ENCODE assay signal across 8 cellular contexts in the genomic region with DNA sequence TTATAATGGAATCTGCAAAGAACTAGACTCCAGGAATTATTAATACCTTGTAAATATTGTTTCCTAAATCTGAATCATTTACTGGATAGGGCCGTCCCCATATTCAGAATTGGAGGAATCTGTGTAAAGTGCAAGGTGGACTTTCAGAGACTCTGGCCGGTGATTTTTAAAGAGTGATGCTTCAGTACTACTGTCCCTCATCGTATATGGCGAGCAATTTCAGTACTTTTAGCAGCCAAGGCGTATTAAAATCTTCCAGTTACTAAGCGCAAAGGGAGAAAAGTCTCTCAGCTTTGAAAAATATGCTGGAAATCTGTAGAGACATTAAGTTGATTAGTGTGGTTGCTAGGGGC. TPM values are rescaled to one million over a fixed set of nuclear protein-coding genes. Genes with fewer than 3 reads are reported as not detected.
A peak's percentile ranks its signal among the peaks of the same experiment; 100 is the strongest.
DNase-seq lines count a peak whose midpoint lies in the region; ATAC-seq, FAIRE-seq and TF ChIP-seq lines count a peak whose summit lies in the region.

No MANE protein-coding gene starts in this region.

- H3K27ac ChIP-seq in astrocyte (ENCODE audit: low read depth, low read length) (peak overlapping the region; percentile 84), right lobe of liver (peak overlapping the region; percentile 31 to 77 (median 70)), upper lobe of left lung (peak overlapping the region; percentile 85 to 93 (median 89))

- H3K27ac Mint-ChIP-seq in astrocyte (ENCODE audit: unreplicated experiment), result peak overlapping the region; percentile 97

- no peaks in the 10 kb centered on the region for H4K20me1 ChIP-seq in astrocyte (ENCODE audit: insufficient read depth, low read length)

- DNase-seq in astrocyte (ENCODE audit: low read depth) (no peak), right lobe of liver (no peak), upper lobe of left lung (no peak), posterior cingulate gyrus (no peak), HTR-8/SVneo (ENCODE audit: insufficient read length, low spot score) (no peak), HT-29 (ENCODE audit: low spot score) (no peak)

- peak overlapping the region; percentile 94 for H2AFZ ChIP-seq in astrocyte (ENCODE audit: low read depth, low read length)

- 4% methylated on average over 6 of the region's 6 CpGs for WGBS in right lobe of liver (ENCODE audit: insufficient coverage, low coverage, low lambda C conversion rate, missing lambda C conversion rate)
- 9 to 10% methylated on average over 6 of the region's 6 CpGs for WGBS in upper lobe of left lung, 2 donors

- TF ChIP-seq CTCF in astrocyte (IDR thresholded peaks at IDR 0.05; ENCODE audit: insufficient read depth, low read depth, low read length), result no peak
- TF ChIP-seq CTCF in right lobe of liver (IDR thresholded peaks at IDR 0.05), result no peak
- TF ChIP-seq CTCF in upper lobe of left lung (IDR thresholded peaks at IDR 0.05), result no peak

- peaks cover 3% of the 10 kb centered on the region for H3K36me3 Mint-ChIP-seq in astrocyte (ENCODE audit: low read depth, unreplicated experiment)

- peak; percentile 18 for ATAC-seq in GM18505 (IDR thresholded peaks at IDR 0.05; ENCODE audit: unreplicated experiment)
- ATAC-seq in HG03175 (IDR thresholded peaks at IDR 0.05; ENCODE audit: unreplicated experiment), result peak; percentile 28
- peak; percentile 21 to 42 (median 40) for ATAC-seq in right lobe of liver
- ATAC-seq in upper lobe of left lung (ENCODE audit: low FRiP score in 2 of 2), result peak; percentile 31 to 52

- no peaks in the 10 kb centered on the region for H3K27me3 Mint-ChIP-seq in astrocyte (ENCODE audit: low read depth, unreplicated experiment)

- peaks cover 6% of the 10 kb centered on the region for H3K36me3 ChIP-seq in astrocyte (ENCODE audit: insufficient read depth, low read length)
- peaks cover 3 to 17% (median 7%) of the 10 kb centered on the region in 4 donors for H3K36me3 ChIP-seq in right lobe of liver
- H3K36me3 ChIP-seq in upper lobe of left lung, result peaks cover 0 to 31% (median 13%) of the 10 kb centered on the region in 4 donors

- intact Hi-C loops in right lobe of liver (cut with DNase I), result no loop called here
- intact Hi-C loops in posterior cingulate gyrus (cut with DNase I), result loop anchor here (2.0 to 5.0 kb wide), 3 partner anchors 19 to 100 kb away; partner anchors contain the start of genes DZANK1, POLR3F and SEC23B

- H3K9me3 Mint-ChIP-seq in astrocyte (ENCODE audit: unreplicated experiment), result no peaks in the 10 kb centered on the region

- FAIRE-seq in astrocyte (lab: Jason Lieb, UNC) (no peak), HTR-8/SVneo (lab: Jason Lieb, UNC) (no peak)

- no peaks in the 10 kb centered on the region for H3K4me1 Mint-ChIP-seq in astrocyte (ENCODE audit: low read depth, unreplicated experiment)

- H3K4me3 Mint-ChIP-seq in astrocyte (ENCODE audit: unreplicated experiment), result peak overlapping the region; percentile 89

- TF ChIP-seq POLR2A in GM18505 (IDR thresholded peaks at IDR 0.05; ENCODE audit: borderline replicate concordance, extremely low read depth, insufficient read depth, insufficient read length), result no peak
- no peak for TF ChIP-seq POLR2A in right lobe of liver (IDR thresholded peaks at IDR 0.05)
- no peak for TF ChIP-seq POLR2A in upper lobe of left lung (IDR thresholded peaks at IDR 0.05)

- no peaks in the 10 kb centered on the region for H3K27me3 ChIP-seq in astrocyte (ENCODE audit: insufficient read depth, low read length)
- H3K27me3 ChIP-seq in right lobe of liver, result no peaks in the 10 kb centered on the region
- H3K27me3 ChIP-seq in upper lobe of left lung, result no peaks in the 10 kb centered on the region

- peak overlapping the region; percentile 97 for H3K9ac ChIP-seq in astrocyte (ENCODE audit: low read length)

- H3K9me3 ChIP-seq in astrocyte (ENCODE audit: insufficient read depth, low read depth, low read length) (no peaks in the 10 kb centered on the region), right lobe of liver (no peaks in the 10 kb centered on the region), upper lobe of left lung (no peaks in the 10 kb centered on the region)

- TF ChIP-seq EP300 in upper lobe of left lung (IDR thresholded peaks at IDR 0.05), result no peak

- H3K4me3 ChIP-seq in astrocyte (ENCODE audit: insufficient read depth, low read depth, low read length) (peak overlapping the region; percentile 95), right lobe of liver (peak overlapping the region; percentile 69 to 75 (median 73)), upper lobe of left lung (peak overlapping the region; percentile 59 to 87 (median 72))

- peak overlapping the region; percentile 86 for H3K4me2 ChIP-seq in astrocyte (ENCODE audit: low read length)

- peaks cover 18% of the 10 kb centered on the region for H3K79me2 ChIP-seq in astrocyte (ENCODE audit: insufficient read depth, low read length)

- H3K4me1 ChIP-seq in astrocyte (ENCODE audit: insufficient read depth, low read length), result peaks cover 3% of the 10 kb centered on the region
- H3K4me1 ChIP-seq in right lobe of liver, result peaks cover 0 to 6% (median 2%) of the 10 kb centered on the region in 4 donors
- H3K4me1 ChIP-seq in upper lobe of left lung, result peaks cover 6 to 17% (median 14%) of the 10 kb centered on the region in 4 donors

RNA-seq across cellular contexts. Expression of gene SMIM26, which starts 0.5 kb away (rescaled TPM):
- 51.3 and 56.9 TPM in 2 replicates for total RNA-seq in astrocyte
- total RNA-seq in right lobe of liver, result 100 to 1,000 TPM in 1 of 6 experiments, 10 to 100 TPM in 5; 38.5 to 104 (median 42.4) TPM
- total RNA-seq in upper lobe of left lung, result 10 to 100 TPM; 12.5 to 81.3 (median 63.7) TPM
- total RNA-seq in HT-29 (2014; rRNA removed; shearing (Covaris generic)), result 90.8 and 94.2 TPM in 2 replicates

RNA-seq across cellular contexts. Expression of gene DTD1, which starts 20.1 kb away (rescaled TPM):
- total RNA-seq in astrocyte, result 38.1 and 40.5 TPM in 2 replicates
- 10 to 100 TPM in 2 of 6 experiments, 1 to 10 TPM in 4; 5.4 to 21.2 (median 7.5) TPM for total RNA-seq in right lobe of liver
- 10 to 100 TPM; 19.9 to 31.2 (median 24.8) TPM for total RNA-seq in upper lobe of left lung
- 48.0 and 50.0 TPM in 2 replicates for total RNA-seq in HT-29 (2014; rRNA removed; shearing (Covaris generic))

RNA-seq across cellular contexts. Expression of gene SEC23B, which starts 60.0 kb away (rescaled TPM):
- total RNA-seq in astrocyte (61.5 and 66.4 TPM in 2 replicates), right lobe of liver (10 to 100 TPM; 22.3 to 33.1 (median 31.1) TPM), upper lobe of left lung (10 to 100 TPM; 21.3 to 74.3 (median 64.2) TPM)
- total RNA-seq in HT-29 (2014; rRNA removed; shearing (Covaris generic)), result 66.0 and 74.5 TPM in 2 replicates
